ENCODE assay signal across 17 cellular contexts in genomic region chr1:16926491-16927195, GRCh38. TPM values are rescaled to one million over a fixed set of nuclear protein-coding genes. Genes with fewer than 3 reads are reported as not detected.
A peak's percentile ranks its signal among the peaks of the same experiment; 100 is the strongest.
DNase-seq lines count a peak whose midpoint lies in the region; ATAC-seq and TF ChIP-seq lines count a peak whose summit lies in the region.
"Had no signal": no experiment of that assay in that cellular context is flagged by ENCODE, and none has a peak within 500 bp of the region (broad histone marks: within the 10 kb centered on the region; RNA-seq: fewer than 3 reads in every experiment).

No MANE protein-coding gene starts in this region.

- H3K18ac ChIP-seq in H9 (ENCODE audit: insufficient read length, low read depth, low read length), result peak overlapping the region; percentile 39

- H3T11ph ChIP-seq in H9 (ENCODE audit: low read length), result no peak overlapping the region

- in situ Hi-C loops in brain microvascular endothelial cell (cut with HindIII; ENCODE audit: low pct_ligation_motif_present, low sequenced_read_pairs), result no loop called here

- H3K4me2 ChIP-seq in H9 (ENCODE audit: insufficient read depth, insufficient read length, low read length) (no peak overlapping the region), neural cell (ENCODE audit: low read length) (peak overlapping the region; percentile 55)

- H3K9ac ChIP-seq in H9 (ENCODE audit: extremely low read depth, insufficient read length, low read length), result no peak overlapping the region
- H3K9ac ChIP-seq in neural cell (ENCODE audit: low read length), result peak overlapping the region; percentile 59
- H3K9ac ChIP-seq: GM23248 had no signal

- peaks cover 6% of the 10 kb centered on the region; the same call in 1 of the 2 replicates for H3K79me2 ChIP-seq in H9 (ENCODE audit: insufficient read depth, low read length)
- peaks cover 12% of the 10 kb centered on the region for H3K79me2 ChIP-seq in neural cell (replicated peaks; ENCODE audit: insufficient read depth, low read length)

- peak overlapping the region in 2 of 3 experiments; percentile 60 to 74; a peak in 4 of 7 replicates for H3K27ac Mint-ChIP-seq in H9
- H3K27ac Mint-ChIP-seq: CD8-positive, alpha-beta T cell; stimulated activated naive CD8-positive, alpha-beta T cell treated with anti-CD3 and anti-CD28 coated beads, Interleukin-15, Interleukin-2, amounts not matched to agents 100 ng/mL and 50 ng/mL, for 24 hours had no signal

- 0 out of 2 replicates have a peak overlapping the region, but pooled peaks have one; percentile 19 for H3K14ac ChIP-seq in H9 (ENCODE audit: insufficient read depth, low read length)

- H3K27ac ChIP-seq in H9 (ENCODE audit: insufficient read length, low read depth, low read length) (no peak overlapping the region), neural cell (ENCODE audit: low read length) (peak overlapping the region; percentile 80), brain microvascular endothelial cell (no peak overlapping the region)
- H3K27ac ChIP-seq: colonic mucosa, GM23248, ovary had no signal

- no peaks in the 10 kb centered on the region for H3K79me1 ChIP-seq in H9 (ENCODE audit: insufficient read depth, low read depth, low read length, poor library complexity, severe bottlenecking)

- H3K9me2 ChIP-seq in neural cell (ENCODE audit: insufficient read depth, low read length), result no peaks in the 10 kb centered on the region

- H3K27me3 ChIP-seq in H9 (ENCODE audit: insufficient read depth, low read length), result no peaks in the 10 kb centered on the region
- no peaks in the 10 kb centered on the region for H3K27me3 ChIP-seq in neural cell (ENCODE audit: insufficient read depth, low read depth, low read length)
- no peaks in the 10 kb centered on the region for H3K27me3 ChIP-seq in brain microvascular endothelial cell (replicated peaks)
- H3K27me3 ChIP-seq: colonic mucosa, foreskin keratinocyte, ovary had no signal

- H2BK5ac ChIP-seq in H9 (ENCODE audit: insufficient read length, low read length), result no peak overlapping the region

- H3K23me2 ChIP-seq in H9 (ENCODE audit: insufficient read length, low read depth, low read length, poor library complexity, severe bottlenecking), result peaks cover 5% of the 10 kb centered on the region

- no peaks in the 10 kb centered on the region for H4K20me1 ChIP-seq in H9 (ENCODE audit: control insufficient read depth, insufficient read depth, insufficient read length)
- no peaks in the 10 kb centered on the region for H4K20me1 ChIP-seq in neural cell (ENCODE audit: insufficient read depth)

- H2AK5ac ChIP-seq in H9 (ENCODE audit: insufficient read length, low read length), result no peak overlapping the region

- no peak overlapping the region for H2BK12ac ChIP-seq in H9 (ENCODE audit: insufficient read length, low read depth, low read length)

- H3K9me3 ChIP-seq in H9 (ENCODE audit: control insufficient read depth, low read depth, low read length), result no peaks in the 10 kb centered on the region
- H3K9me3 ChIP-seq in neural cell (ENCODE audit: low read length), result no peaks in the 10 kb centered on the region
- H3K9me3 ChIP-seq: colonic mucosa, ovary had no signal

- no peak for ATAC-seq in GM19035 (IDR thresholded peaks at IDR 0.05; ENCODE audit: unreplicated experiment)
- no peak for ATAC-seq in GM21825 (IDR thresholded peaks at IDR 0.05; ENCODE audit: unreplicated experiment)
- ATAC-seq: CD8-positive, alpha-beta T cell; foreskin keratinocyte had no signal

- no peak overlapping the region for H4K5ac ChIP-seq in H9 (ENCODE audit: insufficient read length, low read depth, low read length)

- no peaks in the 10 kb centered on the region for H3K9me3 Mint-ChIP-seq in H9
- H3K9me3 Mint-ChIP-seq: CD8-positive, alpha-beta T cell; stimulated activated naive CD8-positive, alpha-beta T cell treated with anti-CD3 and anti-CD28 coated beads, Interleukin-15, Interleukin-2, amounts not matched to agents 100 ng/mL and 50 ng/mL, for 24 hours had no signal

- no peaks in the 10 kb centered on the region for H3K4me1 ChIP-seq in H9 (ENCODE audit: insufficient read depth, low read length)
- H3K4me1 ChIP-seq: colonic mucosa had no signal

- H2AFZ ChIP-seq in H9 (ENCODE audit: low read length) (no peak overlapping the region), neural cell (ENCODE audit: low read depth, low read length) (no peak overlapping the region)
- H2AFZ ChIP-seq: GM23248 had no signal

- H3K36me3 ChIP-seq in neural cell (ENCODE audit: insufficient read depth, low read length), result no peaks in the 10 kb centered on the region
- no peaks in the 10 kb centered on the region for H3K36me3 ChIP-seq in brain microvascular endothelial cell (replicated peaks)
- H3K36me3 ChIP-seq: colonic mucosa, ovary had no signal

- H2BK15ac ChIP-seq in H9 (ENCODE audit: low read depth, low read length), result no peak overlapping the region

- H3K56ac ChIP-seq in H9 (ENCODE audit: insufficient read length, low read depth, low read length), result no peak overlapping the region

- DNase-seq in H9 (no peak), NCI-H2107 treated with DMSO at 0.1 percent for 48 hours (lab: John Stamatoyannopoulos, UW; ENCODE audit: unreplicated experiment) (peak; percentile 86), ecto neural progenitor cell (ENCODE audit: low spot score) (peak; percentile 86), brain microvascular endothelial cell (no peak)
- DNase-seq in stimulated activated CD4-positive, alpha-beta T cell treated with anti-CD3 and anti-CD28 coated beads, Interleukin-4, amount 100 ng/mL, for 4 hours, result no peak
- DNase-seq: CD8-positive, alpha-beta T cell; colonic mucosa; foreskin keratinocyte; GM23248; IMR-90; ovary; SIG-M5; stimulated activated CD4-positive, alpha-beta T cell treated with anti-CD3 and anti-CD28 coated beads, Interleukin-1b, Interleukin-23, amount 100 ng/mL, for 48 hours had no signal

- no peak overlapping the region for H3K23ac ChIP-seq in H9 (ENCODE audit: insufficient read length, low read depth, low read length)

- TF ChIP-seq EP300 in neural cell (conservative IDR thresholded peaks at IDR 0.05; ENCODE audit: poor library complexity, severe bottlenecking), result peak; percentile 17

- no peak overlapping the region for H3K4ac ChIP-seq in H9 (ENCODE audit: low read depth, low read length)

- TF ChIP-seq RAD21 in neural cell (conservative IDR thresholded peaks at IDR 0.05), result no peak

- H2BK20ac ChIP-seq in H9 (ENCODE audit: low read depth, low read length, poor library complexity, severe bottlenecking), result no peak overlapping the region

- no peak overlapping the region; a peak in 1 of 5 replicates for H3K4me3 Mint-ChIP-seq in H9
- H3K4me3 Mint-ChIP-seq: CD8-positive, alpha-beta T cell; stimulated activated naive CD8-positive, alpha-beta T cell treated with anti-CD3 and anti-CD28 coated beads, Interleukin-15, Interleukin-2, amounts not matched to agents 100 ng/mL and 50 ng/mL, for 24 hours had no signal

- no CpG with 5 or more reads among the region's 11 CpGs for WGBS in H9 (ENCODE audit: extremely low coverage, insufficient read length, low lambda C conversion rate)

- peaks cover 11 to 21% (median 12%) of the 10 kb centered on the region in 3 experiments for H3K36me3 Mint-ChIP-seq in H9 (ENCODE audit: insufficient read depth in 1 of 3, low read depth in 3 of 3)

- H3K4me3 ChIP-seq in neural cell (ENCODE audit: low read length) (peak overlapping the region; percentile 45), brain microvascular endothelial cell (ENCODE audit: low read depth, low read length) (no peak overlapping the region)
- H3K4me3 ChIP-seq: colonic mucosa, GM23248, ovary had no signal

- TF ChIP-seq CTCF in H9 (conservative IDR thresholded peaks at IDR 0.05) (no peak), neural cell (IDR thresholded peaks at IDR 0.05; ENCODE audit: poor library complexity, severe bottlenecking) (no peak), brain microvascular endothelial cell (IDR thresholded peaks at IDR 0.05; ENCODE audit: low read depth, low read length, missing control alignments) (no peak)

- no peak overlapping the region for H4K8ac ChIP-seq in H9 (replicated peaks; ENCODE audit: insufficient read length, low read depth, low read length)

- H2BK120ac ChIP-seq in H9 (ENCODE audit: low read depth, low read length, poor library complexity, severe bottlenecking), result no peak overlapping the region

- no peaks in the 10 kb centered on the region for H3F3A ChIP-seq in neural cell (ENCODE audit: insufficient read depth, low read length, poor library complexity, severe bottlenecking)

- peaks cover 24 to 46% of the 10 kb centered on the region in 2 experiments for H3K4me1 Mint-ChIP-seq in H9

- H4K91ac ChIP-seq in H9 (ENCODE audit: insufficient read length, low read depth, low read length), result no peak overlapping the region

- H3K27me3 Mint-ChIP-seq in H9 (ENCODE audit: low read depth), result no peaks in the 10 kb centered on the region
- H3K27me3 Mint-ChIP-seq: stimulated activated naive CD8-positive, alpha-beta T cell treated with anti-CD3 and anti-CD28 coated beads, Interleukin-15, Interleukin-2, amounts not matched to agents 100 ng/mL and 50 ng/mL, for 24 hours had no signal

TF ChIP-seq in neural cell, 6 proteins besides CTCF, POLR2A, EP300 and RAD21:
- TF ChIP-seq MXI1 (conservative IDR thresholded peaks at IDR 0.05; ENCODE audit: poor library complexity, severe bottlenecking) (peak; percentile 42), SMC3 (conservative IDR thresholded peaks at IDR 0.05; ENCODE audit: poor library complexity) (no peak), POLR2AphosphoS5 (IDR thresholded peaks at IDR 0.05) (peak; percentile 5)

RNA-seq across cellular contexts. Expression of gene CROCC, which starts 4.9 kb away (rescaled TPM):
- total RNA-seq in H9 (2021), result 40.2 and 40.7 TPM in 2 replicates
- 23.6 and 26.3 TPM in 2 replicates for polyA plus RNA-seq in neural cell
- polyA minus RNA-seq in neural cell, result 17.8 and 21.2 TPM in 2 replicates

RNA-seq across cellular contexts. Expression of gene RNU1-2, which starts 30.9 kb away (rescaled TPM):
- total RNA-seq in H9 (2021), result 1,874 and 2,051 TPM in 2 replicates
- polyA plus RNA-seq in neural cell, result under 0.01 TPM in 1 of 2 replicates, not detected in the other
- under 0.01 TPM in 2 replicates for polyA minus RNA-seq in neural cell
- total RNA-seq: GM23248 had no signal
- polyA plus RNA-seq: foreskin keratinocyte, GM23248, IMR-90, ovary had no signal

RNA-seq across cellular contexts. Expression of gene MFAP2, which starts 53.8 kb away (rescaled TPM):
- 146 and 152 TPM in 2 replicates for total RNA-seq in H9 (2021)
- polyA plus RNA-seq in neural cell, result 68.4 and 80.8 TPM in 2 replicates
- polyA minus RNA-seq in neural cell, result 15.1 and 25.4 TPM in 2 replicates
- total RNA-seq: CD8-positive, alpha-beta T cell had no signal

Comparison
In these comparisons a context has a peak if more than half of its experiments do, and no peak if none do; other contexts are left out.
1. DNase-seq: peak in NCI-H2107 treated with DMSO at 0.1 percent for 48 hours (single experiment) and ecto neural progenitor cell (single experiment); none in H9 (single experiment), stimulated activated CD4-positive, alpha-beta T cell treated with anti-CD3 and anti-CD28 coated beads, Interleukin-4, amount 100 ng/mL, for 4 hours (0 of 2) and brain microvascular endothelial cell (single experiment).